ENCODE assay signal across 14 cellular contexts in genomic region chr10:118960166-118961090, GRCh38.
DNase-seq lines count a peak whose midpoint lies in the region; FAIRE-seq and TF ChIP-seq lines count a peak whose summit lies in the region.
"Had no signal": no experiment of that assay in that cellular context is flagged by ENCODE, and none has a peak within 500 bp of the region (broad histone marks: within the 10 kb centered on the region; RNA-seq: fewer than 3 reads in every experiment).

No MANE protein-coding gene starts in this region.

- H3K4me1 ChIP-seq in keratinocyte (ENCODE audit: control insufficient read depth, extremely low read depth, insufficient read depth, low read length) (peaks cover 30% of the 10 kb centered on the region), subcutaneous abdominal adipose tissue (ENCODE audit: control insufficient read depth in 5 of 5, insufficient read depth in 5 of 5, low read length in 5 of 5) (peaks cover 3 to 30% (median 24%) of the 10 kb centered on the region in 5 donors)

- H3K9ac ChIP-seq in keratinocyte (ENCODE audit: control insufficient read depth, extremely low read depth, insufficient read depth, low read length) (no peak overlapping the region), subcutaneous abdominal adipose tissue (ENCODE audit: low read length in 5 of 5) (peak overlapping the region in 1 of 5 donors; percentile 13)

- H3K27me3 ChIP-seq in keratinocyte (ENCODE audit: control insufficient read depth, extremely low read depth, insufficient read depth, low read length), result no peaks in the 10 kb centered on the region
- H3K27me3 ChIP-seq in subcutaneous abdominal adipose tissue (ENCODE audit: control insufficient read depth in 5 of 5, insufficient read depth in 4 of 5, low read length in 5 of 5), result no peaks in the 10 kb centered on the region
- H3K27me3 ChIP-seq: transverse colon had no signal

- peak; percentile 88 for FAIRE-seq in keratinocyte (lab: Jason Lieb, UNC)

- H3K4me3 ChIP-seq in keratinocyte (ENCODE audit: control insufficient read depth in 2 of 3, extremely low read depth in 1 of 3, insufficient read depth in 2 of 3, low read depth in 1 of 3, low read length in 3 of 3), result no peak overlapping the region
- no peak overlapping the region for H3K4me3 ChIP-seq in subcutaneous abdominal adipose tissue (ENCODE audit: low read depth in 1 of 5, low read length in 5 of 5)
- H3K4me3 ChIP-seq in foreskin fibroblast (ENCODE audit: low read depth in 1 of 2, low read length in 2 of 2), result no peak overlapping the region
- H3K4me3 ChIP-seq: dorsolateral prefrontal cortex, SK-N-MC, transverse colon had no signal

- H3K36me3 ChIP-seq in keratinocyte (ENCODE audit: control insufficient read depth in 2 of 2, extremely low read depth in 1 of 2, insufficient read depth in 2 of 2, low read length in 2 of 2) (no peaks in the 10 kb centered on the region), subcutaneous abdominal adipose tissue (ENCODE audit: control insufficient read depth in 5 of 5, insufficient read depth in 5 of 5, low read length in 5 of 5) (no peaks in the 10 kb centered on the region)
- H3K36me3 ChIP-seq: transverse colon had no signal

- no peaks in the 10 kb centered on the region for H3K9me3 ChIP-seq in keratinocyte (ENCODE audit: control insufficient read depth, low read depth, low read length)
- peaks cover 0 to 4% (median 0%) of the 10 kb centered on the region in 5 donors for H3K9me3 ChIP-seq in subcutaneous abdominal adipose tissue (ENCODE audit: control insufficient read depth in 5 of 5, low read length in 5 of 5)
- H3K9me3 ChIP-seq: transverse colon had no signal

- TF ChIP-seq CTCF in keratinocyte (optimal IDR thresholded peaks at IDR 0.05 in 1 of 3, IDR thresholded peaks at IDR 0.05 in 1 of 3, conservative IDR thresholded peaks at IDR 0.05 in 1 of 3; ENCODE audit: extremely low read depth in 1 of 3, insufficient read depth in 2 of 3, low read length in 3 of 3), result no peak
- TF ChIP-seq CTCF in foreskin fibroblast (IDR thresholded peaks at IDR 0.05; ENCODE audit: low read depth, low read length), result no peak

- no peaks in the 10 kb centered on the region for H4K20me1 ChIP-seq in keratinocyte (ENCODE audit: control insufficient read depth, extremely low read depth, insufficient read depth, low read length)

- H3K9me1 ChIP-seq in keratinocyte (ENCODE audit: control insufficient read depth, extremely low read depth, insufficient read depth, low read length), result no peaks in the 10 kb centered on the region

- no peak overlapping the region for H3K27ac ChIP-seq in keratinocyte (ENCODE audit: control insufficient read depth, insufficient read depth, low read length)
- peak overlapping the region; percentile 83 for H3K27ac ChIP-seq in subcutaneous abdominal adipose tissue (ENCODE audit: low read depth, low read length)
- H3K27ac ChIP-seq: dorsolateral prefrontal cortex, SK-N-MC had no signal

- in situ Hi-C loops in T47D (cut with HindIII; ENCODE audit: low pct_unique_long_range_greater_than_20kb, low sequenced_read_pairs), result no loop called here

- dilution Hi-C loops in keratinocyte (cut with MboI; ENCODE audit: extremely low pct_ligation_motif_present, low sequenced_read_pairs), result no loop called here

- H2AFZ ChIP-seq in keratinocyte (ENCODE audit: control insufficient read depth, low read length), result no peak overlapping the region

- DNase-seq in LoVo (ENCODE audit: low spot score), result peak; percentile 9
- peak; percentile 25 to 72 for DNase-seq in T47D (ENCODE audit: low read depth in 1 of 2, low spot score in 1 of 2)
- peak; percentile 48 for DNase-seq in keratinocyte (ENCODE audit: low read depth, low spot score)
- no peak for DNase-seq in NCI-H1417 treated with DMSO at 0.1 percent for 48 hours (lab: John Stamatoyannopoulos, UW)
- no peak for DNase-seq in foreskin fibroblast
- no peak for DNase-seq in DMS79 treated with DMSO at 0.1 percent for 48 hours (lab: John Stamatoyannopoulos, UW)
- DNase-seq in T-helper 2 cell, result no peak
- DNase-seq: activated CD4-positive, alpha-beta memory T cell treated with anti-CD3 and anti-CD28 coated beads, Interleukin-2, amount 10 ng/mL, durations not matched to agents 7 days and 5 days; activated effector memory CD4-positive, alpha-beta T cell treated with anti-CD3 and anti-CD28 coated beads, Interleukin-2, amount 50 U/mL, for 16 hours; dorsolateral prefrontal cortex; NCI-H2107; transverse colon had no signal

- H3K79me2 ChIP-seq in keratinocyte (ENCODE audit: control insufficient read depth, insufficient read depth, low read length), result no peaks in the 10 kb centered on the region

- H3K4me2 ChIP-seq in keratinocyte (ENCODE audit: control insufficient read depth, extremely low read depth, insufficient read depth, low read depth, low read length), result peak overlapping the region; percentile 52

Comparison
In these comparisons a context has a peak if more than half of its experiments do, and no peak if none do; other contexts are left out.
1. DNase-seq: peak in LoVo (single experiment), T47D (2 of 2) and keratinocyte (single experiment); none in NCI-H1417 treated with DMSO at 0.1 percent for 48 hours (single experiment), foreskin fibroblast (0 of 2), DMS79 treated with DMSO at 0.1 percent for 48 hours (single experiment) and T-helper 2 cell (0 of 5).